In the genomic region with DNA sequence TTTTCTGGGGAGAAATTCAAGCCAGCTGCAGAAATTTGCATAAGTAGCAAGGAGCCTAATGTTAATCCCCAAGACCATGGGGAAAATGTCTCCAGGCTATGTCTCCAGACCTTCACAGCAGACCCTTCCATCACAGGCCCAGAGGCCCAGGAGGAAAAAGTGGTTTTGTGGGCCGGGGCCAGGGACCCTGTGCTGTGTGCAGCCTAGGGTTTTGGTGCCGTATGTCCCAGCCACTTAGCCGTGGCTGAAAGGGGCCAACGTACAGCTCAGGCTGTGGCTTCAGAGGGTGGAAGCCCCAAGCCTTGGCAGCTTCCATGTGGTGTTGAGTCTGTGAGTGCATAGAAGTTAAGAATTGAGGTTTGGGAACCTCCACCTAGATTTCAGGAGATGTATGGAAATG, we compare ENCODE assay signal across 1 cellular context. TPM values are rescaled to one million over a fixed set of nuclear protein-coding genes. Genes with fewer than 3 reads are reported as not detected.
"Had no signal": no experiment of that assay in that cellular context is flagged by ENCODE, and none has a peak within 500 bp of the region (broad histone marks: within the 10 kb centered on the region; RNA-seq: fewer than 3 reads in every experiment).

No MANE protein-coding gene starts in this region.

RNA-seq across cellular contexts. Expression of a gene that starts 29.7 kb away (rescaled TPM):
- total RNA-seq: OCI-LY7 had no signal
